14 cellular contexts compared by ENCODE assay signal in the genomic region with DNA sequence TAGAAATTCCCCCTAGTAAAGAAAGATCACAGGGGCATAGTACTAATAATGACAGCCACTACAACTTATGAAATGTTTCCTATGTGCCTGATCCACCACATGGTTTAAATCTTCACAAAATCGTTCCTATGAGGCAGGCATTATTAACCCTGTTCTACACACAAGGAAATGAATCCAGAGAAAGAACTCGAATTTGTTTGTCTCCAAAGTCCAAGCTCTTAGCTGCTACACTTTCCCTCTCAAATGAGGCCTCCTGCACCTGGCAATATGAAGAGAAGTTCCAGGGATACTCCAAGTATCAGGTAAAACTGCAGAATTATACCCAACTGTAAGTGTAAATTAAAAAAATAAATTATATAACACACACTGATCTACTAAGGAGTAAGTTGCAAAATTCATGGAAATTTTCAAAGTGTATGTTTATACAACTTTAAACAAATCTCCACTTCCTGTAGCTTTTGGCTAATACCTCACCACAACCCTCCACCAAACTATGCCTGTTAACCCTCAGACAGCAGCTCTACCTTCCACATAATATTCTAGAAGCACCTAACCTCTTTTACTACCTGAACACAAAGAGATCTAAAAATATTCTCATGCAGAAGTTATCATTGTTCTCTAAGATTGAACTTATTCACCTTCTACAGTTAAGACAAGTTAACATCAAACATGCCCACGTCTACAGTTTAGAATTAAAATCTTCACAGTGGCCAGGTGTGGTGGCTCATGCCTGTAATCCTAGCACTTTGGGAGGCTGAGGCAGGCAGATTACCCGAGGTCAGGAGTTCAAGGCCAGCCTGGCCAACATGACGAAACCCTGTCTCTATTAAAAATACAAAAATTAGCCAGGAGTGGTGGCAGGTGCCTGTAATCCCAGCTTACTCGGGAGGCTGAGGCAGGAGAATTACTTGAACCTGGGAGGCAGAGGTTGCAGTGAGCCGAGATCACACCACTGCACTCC. TPM values are rescaled to one million over a fixed set of nuclear protein-coding genes. Genes with fewer than 3 reads are reported as not detected.
DNase-seq lines count a peak whose midpoint lies in the region; ATAC-seq and TF ChIP-seq lines count a peak whose summit lies in the region.
"Had no signal": no experiment of that assay in that cellular context is flagged by ENCODE, and none has a peak within 500 bp of the region (broad histone marks: within the 10 kb centered on the region; RNA-seq: fewer than 3 reads in every experiment).

No MANE protein-coding gene starts in this region.

- ATAC-seq in heart right ventricle (no peak), Right ventricle myocardium superior (ENCODE audit: poor library complexity) (no peak), body of pancreas (no peak), GM21526 (IDR thresholded peaks at IDR 0.05; ENCODE audit: low FRiP score, unreplicated experiment) (no peak)
- ATAC-seq: esophagus mucosa had no signal

- peak in 2 of 3 donors; percentile 12 to 28 for TF ChIP-seq POLR2A in body of pancreas (IDR thresholded peaks at IDR 0.05)
- no peak for TF ChIP-seq POLR2A in uterus (IDR thresholded peaks at IDR 0.05)

- peak overlapping the region in 7 of 10 donors; percentile 36 to 91 (median 85) for H3K27ac ChIP-seq in heart right ventricle
- peak overlapping the region; percentile 0 to 93 (median 76) for H3K27ac ChIP-seq in body of pancreas
- peak overlapping the region; percentile 87 for H3K27ac ChIP-seq in muscle layer of duodenum (ENCODE audit: low read length)
- H3K27ac ChIP-seq in uterus, result peak overlapping the region; percentile 81 to 86
- H3K27ac ChIP-seq: testis, VCaP had no signal

- H3K9me3 ChIP-seq in heart right ventricle (no peaks in the 10 kb centered on the region), body of pancreas (no peaks in the 10 kb centered on the region), muscle layer of duodenum (ENCODE audit: control insufficient read depth in 1 of 2, low read length in 2 of 2) (no peaks in the 10 kb centered on the region), uterus (no peaks in the 10 kb centered on the region)
- H3K9me3 ChIP-seq: testis had no signal

- 58 to 70% methylated on average over 7 of the region's 7 CpGs for WGBS in heart right ventricle, 2 donors
- WGBS in body of pancreas, 2 donors, result 16 to 28% methylated on average over 7 of the region's 7 CpGs

- no peaks in the 10 kb centered on the region for H3K27me3 ChIP-seq in heart right ventricle
- H3K27me3 ChIP-seq in body of pancreas, result no peaks in the 10 kb centered on the region
- H3K27me3 ChIP-seq in muscle layer of duodenum (ENCODE audit: low read depth, low read length), result no peaks in the 10 kb centered on the region
- H3K27me3 ChIP-seq in uterus, result no peaks in the 10 kb centered on the region
- H3K27me3 ChIP-seq: testis had no signal

- H3K4me3 ChIP-seq in heart right ventricle (peak overlapping the region in 4 of 10 donors; percentile 4 to 86 (median 12)), body of pancreas (no peak overlapping the region), muscle layer of duodenum (ENCODE audit: low read depth in 1 of 2, low read length in 2 of 2) (no peak overlapping the region), uterus (no peak overlapping the region)
- H3K4me3 ChIP-seq: testis had no signal

- peaks cover 4 to 79% (median 52%) of the 10 kb centered on the region in 9 donors for H3K4me1 ChIP-seq in heart right ventricle
- peaks cover 72% of the 10 kb centered on the region for H3K4me1 ChIP-seq in body of pancreas
- H3K4me1 ChIP-seq in muscle layer of duodenum (ENCODE audit: control insufficient read depth in 1 of 2, insufficient read depth in 2 of 2, low read length in 2 of 2), result peaks cover 0 to 42% of the 10 kb centered on the region in 2 donors
- no peaks in the 10 kb centered on the region for H3K4me1 ChIP-seq in uterus
- H3K4me1 ChIP-seq: testis had no signal

- TF ChIP-seq CTCF in heart right ventricle (IDR thresholded peaks at IDR 0.05) (no peak), body of pancreas (IDR thresholded peaks at IDR 0.05) (no peak), uterus (IDR thresholded peaks at IDR 0.05) (no peak)

- H3K36me3 ChIP-seq in heart right ventricle, result peaks cover 0 to 34% (median 0%) of the 10 kb centered on the region in 9 donors
- no peaks in the 10 kb centered on the region for H3K36me3 ChIP-seq in body of pancreas (replicated peaks in 1 of 2; ENCODE audit: insufficient read depth in 1 of 2, low read depth in 2 of 2)
- H3K36me3 ChIP-seq in muscle layer of duodenum (ENCODE audit: control insufficient read depth in 1 of 2, insufficient read depth in 2 of 2, low read length in 2 of 2), result peaks cover 0 to 10% of the 10 kb centered on the region in 2 donors
- H3K36me3 ChIP-seq in uterus, result no peaks in the 10 kb centered on the region

- no peak for DNase-seq in heart right ventricle
- no peak for DNase-seq in Right ventricle myocardium superior
- peak in 1 of 4 donors; percentile 21 for DNase-seq in body of pancreas
- no peak for DNase-seq in uterus
- DNase-seq in medulla oblongata (ENCODE audit: extremely low spot score), result no peak
- no peak for DNase-seq in HuH-7 (ENCODE audit: low spot score)
- DNase-seq: amniotic stem cell; NCI-H1930; stimulated activated CD4-positive, alpha-beta T cell treated with anti-CD3 and anti-CD28 coated beads, Interleukin-4, amount 100 ng/mL, for 1 hour; testis had no signal

- intact Hi-C loops in heart right ventricle (cut with DNase I), result loop anchor here in 4 of 10 donors (5.0 to 10.0 kb wide), 3 partner anchors 71 to 76 kb away; no protein-coding TSS in a partner anchor
- intact Hi-C loops in Right ventricle myocardium superior (cut with DNase I), result no loop called here
- intact Hi-C loops in body of pancreas (cut with DNase I), result no loop called here
- intact Hi-C loops in uterus (cut with DNase I; ENCODE audit: low total_unique reads), result no loop called here

RNA-seq across cellular contexts. Expression of gene MGAT4A, which starts 2.9 kb away (rescaled TPM):
- 10 to 100 TPM; 17.7 to 33.0 (median 18.7) TPM for total RNA-seq in heart right ventricle
- polyA plus RNA-seq in heart right ventricle, result 1 to 10 TPM; 4.6 to 7.2 TPM
- total RNA-seq in Right ventricle myocardium superior, result 20.0 TPM
- 10 to 100 TPM; 40.5 to 72.4 TPM for total RNA-seq in body of pancreas
- total RNA-seq in uterus, result 100 to 1,000 TPM in 1 of 4 donors, 10 to 100 TPM in 3; 25.9 to 107 (median 52.9) TPM

Comparison
In these comparisons a context has a peak if more than half of its experiments do, and no peak if none do; other contexts are left out.
1. POLR2A ChIP-seq: peak in body of pancreas (2 of 3); none in uterus (0 of 2).
2. Peak in every context shown above with its lines, with median percentiles within 50 percentile points of each other: H3K27ac ChIP-seq.